In genomic region chr17:48441231-48441711, GRCh38 we compare ENCODE assay signal across 8 cellular contexts. TPM values are rescaled to one million over a fixed set of nuclear protein-coding genes. Genes with fewer than 3 reads are reported as not detected.
DNase-seq lines count a peak whose midpoint lies in the region; ATAC-seq and FAIRE-seq lines count a peak whose summit lies in the region.

No MANE protein-coding gene starts in this region.

- no peaks in the 10 kb centered on the region for H3K36me3 Mint-ChIP-seq in activated T-cell treated with anti-CD3 and anti-CD28 coated beads, Interleukin-2, amount 50 U/mL, for 72 hours (ENCODE audit: insufficient read depth in 2 of 2)

- no peaks in the 10 kb centered on the region for H3K9me3 ChIP-seq in small intestine (ENCODE audit: control insufficient read depth, low read depth)

- H3K27me3 Mint-ChIP-seq in activated T-cell treated with anti-CD3 and anti-CD28 coated beads, Interleukin-2, amount 50 U/mL, for 72 hours (ENCODE audit: low read depth), result no peaks in the 10 kb centered on the region

- peak in 1 of 2 donors; percentile 23 for DNase-seq in activated T-cell treated with anti-CD3 and anti-CD28 coated beads, Interleukin-2, amount 50 U/mL, for 72 hours
- no peak for DNase-seq in activated T-cell treated with anti-CD3 and anti-CD28 coated beads, Interleukin-2, amount 50 U/mL, for 48 hours
- DNase-seq in OCI-M1 (lab: John Stamatoyannopoulos, UW) (peak; percentile 58), small intestine (peak; percentile 70), G401 (ENCODE audit: low spot score) (no peak), DMS 273 treated with DMSO at 0.1 percent for 48 hours (lab: John Stamatoyannopoulos, UW) (no peak), NCI-H446 treated with DMSO at 0.1 percent for 48 hours (lab: John Stamatoyannopoulos, UW) (no peak)

- H3K4me1 Mint-ChIP-seq in activated T-cell treated with anti-CD3 and anti-CD28 coated beads, Interleukin-2, amount 50 U/mL, for 72 hours (ENCODE audit: low read depth), result peaks cover 95% of the 10 kb centered on the region

- peak; percentile 50 to 58 for ATAC-seq in activated T-cell treated with anti-CD3 and anti-CD28 coated beads, Interleukin-2, amount 50 U/mL, for 72 hours (replicated peaks in 1 of 2)
- peak; percentile 79 for ATAC-seq in HG02852 (IDR thresholded peaks at IDR 0.05; ENCODE audit: unreplicated experiment)

- no peak for FAIRE-seq in small intestine (lab: Jason Lieb, UNC)

- no peak overlapping the region for H3K4me3 ChIP-seq in small intestine (ENCODE audit: low read depth in 1 of 2, low read length in 2 of 2)

- H3K27ac ChIP-seq in small intestine (ENCODE audit: low read depth in 1 of 2, low read length in 1 of 2), result peak overlapping the region in 1 of 2 donors; percentile 16

- H3K36me3 ChIP-seq in small intestine (ENCODE audit: control insufficient read depth in 2 of 2, insufficient read depth in 2 of 2, low read length in 2 of 2), result no peaks in the 10 kb centered on the region

- WGBS in small intestine, 3 donors, result 49 to 76% (median 68%) methylated on average over 1 of the region's 1 CpG

- peak overlapping the region; percentile 89 for H3K27ac Mint-ChIP-seq in activated T-cell treated with anti-CD3 and anti-CD28 coated beads, Interleukin-2, amount 50 U/mL, for 72 hours

- H3K27me3 ChIP-seq in small intestine (ENCODE audit: control insufficient read depth in 2 of 2, insufficient read depth in 2 of 2, low read length in 2 of 2), result no peaks in the 10 kb centered on the region

- peaks cover 6 to 10% of the 10 kb centered on the region in 2 donors for H3K9me3 Mint-ChIP-seq in activated T-cell treated with anti-CD3 and anti-CD28 coated beads, Interleukin-2, amount 50 U/mL, for 72 hours

- in situ Hi-C loops in G401 (cut with HindIII; ENCODE audit: low sequenced_read_pairs), result no loop called here

- peak overlapping the region; percentile 73 to 81 for H3K4me3 Mint-ChIP-seq in activated T-cell treated with anti-CD3 and anti-CD28 coated beads, Interleukin-2, amount 50 U/mL, for 72 hours

- H3K4me1 ChIP-seq in small intestine (ENCODE audit: control insufficient read depth in 2 of 2, insufficient read depth in 1 of 2, low read depth in 1 of 2, low read length in 1 of 2), result no peaks in the 10 kb centered on the region

RNA-seq across cellular contexts. Expression of gene SKAP1, which starts 11.3 kb away (rescaled TPM):
- total RNA-seq in activated T-cell treated with anti-CD3 and anti-CD28 coated beads, Interleukin-2, amount 50 U/mL, for 72 hours, result 100 to 1,000 TPM in 1 of 2 donors, 10 to 100 TPM in 1; 96.6 to 108 TPM
- polyA plus RNA-seq in small intestine, result 1 to 10 TPM; 2.0 to 8.1 (median 2.1) TPM
- not detected in 2 replicates for total RNA-seq in G401 (2014; rRNA removed; shearing (Covaris generic))

Comparison
In these comparisons a context has a peak if more than half of its experiments do, and no peak if none do; other contexts are left out.
1. DNase-seq: peak in OCI-M1 (single experiment) and small intestine (single experiment); none in activated T-cell treated with anti-CD3 and anti-CD28 coated beads, Interleukin-2, amount 50 U/mL, for 48 hours (0 of 2), G401 (single experiment), DMS 273 treated with DMSO at 0.1 percent for 48 hours (single experiment) and NCI-H446 treated with DMSO at 0.1 percent for 48 hours (single experiment).
2. RNA of gene SKAP1, which starts 11.3 kb away (total RNA-seq): 96.6 to 108 TPM in activated T-cell treated with anti-CD3 and anti-CD28 coated beads, Interleukin-2, amount 50 U/mL, for 72 hours; not detected in G401; every median in the first group is over 10 times any median in the second.